8 cellular contexts compared by ENCODE assay signal in genomic region chr4:74098628-74098995, GRCh38. TPM values are rescaled to one million over a fixed set of nuclear protein-coding genes. Genes with fewer than 3 reads are reported as not detected.
DNase-seq lines count a peak whose midpoint lies in the region; TF ChIP-seq lines count a peak whose summit lies in the region.

No MANE protein-coding gene starts in this region.

- H3K9ac ChIP-seq in HUES64 (ENCODE audit: low read depth, low read length) = peak overlapping the region; percentile 75
- H3K9ac ChIP-seq in muscle layer of colon (ENCODE audit: low read length) = peak overlapping the region; percentile 32

- WGBS in HUES64 = 10% methylated on average over 24 of the region's 24 CpGs
- WGBS in ectodermal cell, 2 experiments = 19% methylated on average over 22 to 24 of the region's 24 CpGs

- no peak for TF ChIP-seq CTCF in AG04450 (IDR thresholded peaks at IDR 0.05; ENCODE audit: low read depth, low read length)

- POLR2A ChIA-PET in AG04450 (lab: Yijun Ruan, JAX) = interaction anchor here (0.6 to 2.5 kb wide), 4 partner anchors 11 to 426 kb away, joined by 3 to 32 read pairs (median 4); no protein-coding TSS in a partner anchor

- CTCF ChIA-PET in AG04450 (lab: Charles Lee) = interaction anchor here (0.6 to 2.6 kb wide), 11 partner anchors 10 to 510 kb away, joined by 3 to 15 read pairs (median 3); partner anchors contain the start of gene CXCL3

- H3K9me3 ChIP-seq in AG04450 (ENCODE audit: control insufficient read depth, insufficient read depth, low read length) (no peaks in the 10 kb centered on the region), HUES64 (ENCODE audit: insufficient read depth, low read depth, low read length) (no peaks in the 10 kb centered on the region), ectodermal cell (ENCODE audit: control insufficient read depth, low read length) (no peaks in the 10 kb centered on the region), muscle layer of colon (ENCODE audit: low read length) (no peaks in the 10 kb centered on the region)

- H3K27ac ChIP-seq in AG04450 (ENCODE audit: low read depth, low read length) (no peak overlapping the region), HUES64 (ENCODE audit: low read depth, low read length) (no peak overlapping the region), ectodermal cell (ENCODE audit: insufficient read depth, low read depth, low read length, poor library complexity, severe bottlenecking) (no peak overlapping the region), muscle layer of colon (ENCODE audit: low read depth, low read length) (peak overlapping the region; percentile 57)

- no peaks in the 10 kb centered on the region for H3K4me1 ChIP-seq in HUES64 (ENCODE audit: insufficient read depth, low read length)
- H3K4me1 ChIP-seq in ectodermal cell (ENCODE audit: control insufficient read depth, insufficient read depth, low read length) = no peaks in the 10 kb centered on the region
- H3K4me1 ChIP-seq in muscle layer of colon (ENCODE audit: insufficient read depth, low read length) = peaks cover 8% of the 10 kb centered on the region

- DNase-seq in AG04450 (ENCODE audit: low read depth, low spot score) (no peak), HUDEP-2 (lab: John Stamatoyannopoulos, UW; ENCODE audit: unreplicated experiment in 76 of 76) (no peak), medulla oblongata (ENCODE audit: extremely low spot score) (no peak), NCI-H1930 (lab: John Stamatoyannopoulos, UW) (no peak)
- no peak for DNase-seq in stimulated activated CD4-positive, alpha-beta T cell treated with anti-CD3 and anti-CD28 coated beads, Interleukin-12 subunit alpha, Interleukin-12 subunit beta, amount 100 ng/mL, for 4 hours

- H3K27me3 ChIP-seq in AG04450 (ENCODE audit: control insufficient read depth, insufficient read depth, low read length) = no peaks in the 10 kb centered on the region
- peaks cover 32% of the 10 kb centered on the region for H3K27me3 ChIP-seq in HUES64 (ENCODE audit: insufficient read depth, low read length)
- peaks cover 33% of the 10 kb centered on the region for H3K27me3 ChIP-seq in ectodermal cell (ENCODE audit: control insufficient read depth, insufficient read depth, low read length, poor library complexity, severe bottlenecking)
- no peaks in the 10 kb centered on the region for H3K27me3 ChIP-seq in muscle layer of colon (ENCODE audit: control insufficient read depth in 1 of 2, insufficient read depth in 2 of 2, low read length in 2 of 2)

- H3K4me3 ChIP-seq in AG04450 (ENCODE audit: low read depth, low read length) (peak overlapping the region; percentile 71), HUES64 (ENCODE audit: low read length) (peak overlapping the region; percentile 75), ectodermal cell (ENCODE audit: insufficient read depth, low read depth, low read length) (peak overlapping the region; percentile 62), muscle layer of colon (ENCODE audit: low read depth in 1 of 2, low read length in 2 of 2) (peak overlapping the region; percentile 38 to 74)

- H3K36me3 ChIP-seq in HUES64 (ENCODE audit: insufficient read depth, low read length) (no peaks in the 10 kb centered on the region), ectodermal cell (ENCODE audit: control insufficient read depth, insufficient read depth, low read length) (no peaks in the 10 kb centered on the region), muscle layer of colon (ENCODE audit: insufficient read depth, low read length) (no peaks in the 10 kb centered on the region)

RNA-seq across cellular contexts. Expression of gene CXCL2, which starts 0.4 kb away (rescaled TPM):
- 0.69 and 0.84 TPM in 2 replicates for polyA plus RNA-seq in AG04450 (2011; rRNA removed)
- polyA minus RNA-seq in AG04450 (2011; rRNA and poly(A)+ RNA removed) = 0.55 and 1.3 TPM in 2 replicates
- polyA plus RNA-seq in HUES64 (2013, experiment 1 of 2) = 0.90 TPM
- 2.8 TPM for polyA plus RNA-seq in HUES64 (2013, experiment 2 of 2)
- polyA plus RNA-seq in ectodermal cell (2013, experiment 1 of 4) = not detected
- polyA plus RNA-seq in ectodermal cell (2013, experiment 2 of 4) = 0.37 TPM
- 0.69 TPM for polyA plus RNA-seq in ectodermal cell (2013, experiment 3 of 4)
- 0.73 TPM for polyA plus RNA-seq in ectodermal cell (2013, experiment 4 of 4)

RNA-seq across cellular contexts. Expression of gene MTHFD2L, which starts 59.3 kb away (rescaled TPM):
- polyA plus RNA-seq in AG04450 (2011; rRNA removed) = 4.1 and 6.2 TPM in 2 replicates
- 4.6 and 9.0 TPM in 2 replicates for polyA minus RNA-seq in AG04450 (2011; rRNA and poly(A)+ RNA removed)
- 10.0 TPM for polyA plus RNA-seq in HUES64 (2013, experiment 1 of 2)
- polyA plus RNA-seq in HUES64 (2013, experiment 2 of 2) = 10.6 TPM
- 16.5 TPM for polyA plus RNA-seq in ectodermal cell (2013, experiment 1 of 4)
- polyA plus RNA-seq in ectodermal cell (2013, experiment 2 of 4) = 16.0 TPM
- polyA plus RNA-seq in ectodermal cell (2013, experiment 3 of 4) = 13.6 TPM
- polyA plus RNA-seq in ectodermal cell (2013, experiment 4 of 4) = 14.8 TPM
